14 cellular contexts compared by ENCODE assay signal in genomic region chr7:37901890-37902524, GRCh38. TPM values are rescaled to one million over a fixed set of nuclear protein-coding genes. Genes with fewer than 3 reads are reported as not detected.
DNase-seq lines count a peak whose midpoint lies in the region; ATAC-seq, FAIRE-seq and TF ChIP-seq lines count a peak whose summit lies in the region.
"Had no signal": no experiment of that assay in that cellular context is flagged by ENCODE, and none has a peak within 500 bp of the region (broad histone marks: within the 10 kb centered on the region; RNA-seq: fewer than 3 reads in every experiment).

No MANE protein-coding gene starts in this region.

- H3K9me3 Mint-ChIP-seq in T-cell: no peaks in the 10 kb centered on the region

- POLR2A ChIA-PET in T-cell (lab: Charles Lee): interaction anchor here (0.6 to 0.7 kb wide), 2 partner anchors 11 to 241 kb away, joined by 3 to 6 read pairs; no protein-coding TSS in a partner anchor

- H3K27me3 ChIP-seq in left ventricle myocardium inferior (ENCODE audit: low read depth): no peaks in the 10 kb centered on the region
- H3K27me3 ChIP-seq in vagina: no peaks in the 10 kb centered on the region
- H3K27me3 ChIP-seq: cardiac muscle cell, esophagus squamous epithelium had no signal

- H3K27ac ChIP-seq in left ventricle myocardium inferior (replicated peaks): no peak overlapping the region
- peak overlapping the region in 1 of 2 donors; percentile 35 for H3K27ac ChIP-seq in kidney (ENCODE audit: low read depth in 2 of 2, low read length in 2 of 2)
- peak overlapping the region; percentile 16 for H3K27ac ChIP-seq in vagina
- H3K27ac ChIP-seq: cardiac muscle cell, esophagus squamous epithelium had no signal

- H3K9me3 ChIP-seq in left ventricle myocardium inferior (replicated peaks): no peaks in the 10 kb centered on the region
- H3K9me3 ChIP-seq in kidney (ENCODE audit: control insufficient read depth in 1 of 2, low read length in 2 of 2): no peaks in the 10 kb centered on the region
- no peaks in the 10 kb centered on the region for H3K9me3 ChIP-seq in vagina
- H3K9me3 ChIP-seq: esophagus squamous epithelium had no signal

- TF ChIP-seq CTCF in left ventricle myocardium inferior (IDR thresholded peaks at IDR 0.05; ENCODE audit: borderline replicate concordance): no peak
- no peak for TF ChIP-seq CTCF in kidney (IDR thresholded peaks at IDR 0.05; ENCODE audit: borderline replicate concordance, extremely low read depth, insufficient read depth)
- no peak for TF ChIP-seq CTCF in vagina (IDR thresholded peaks at IDR 0.05)

- ATAC-seq in Right ventricle myocardium superior (ENCODE audit: poor library complexity): peak; percentile 62
- ATAC-seq in T-cell (replicated peaks in 1 of 4): no peak
- no peak for ATAC-seq in activated CD4-positive, CD25-positive, alpha-beta regulatory T cell treated with anti-CD3 and anti-CD28 coated beads, Interleukin-2, amount 50 U/mL, for 24 hours

- DNase-seq in Right ventricle myocardium superior (no peak), left ventricle myocardium inferior (no peak), astrocyte of the hippocampus (ENCODE audit: low read depth, low spot score) (peak; percentile 81), kidney (no peak), vagina (ENCODE audit: extremely low spot score in 2 of 2) (no peak), T-cell (no peak), NCI-H1694 treated with DMSO at 0.1 percent for 48 hours (lab: John Stamatoyannopoulos, UW) (no peak)
- DNase-seq: esophagus squamous epithelium; NK-92 treated with Interleukin-12 subunit alpha and Interleukin-12 subunit beta, amount 100 ng/mL, for 24 hours had no signal

- intact Hi-C loops in Right ventricle myocardium superior (cut with DNase I) (loop anchor here (5.0 kb wide), 1 partner anchor 320 kb away; no protein-coding TSS in a partner anchor), left ventricle myocardium inferior (cut with micrococcal nuclease) (loop anchor here (5.0 to 10.0 kb wide), 2 partner anchors 203 to 320 kb away; no protein-coding TSS in a partner anchor), kidney (cut with DNase I) (loop anchor here (10.0 kb wide), 1 partner anchor 213 kb away; no protein-coding TSS in a partner anchor), vagina (cut with DNase I) (loop anchor here (5.0 kb wide), 1 partner anchor 320 kb away; no protein-coding TSS in a partner anchor)

- CTCF ChIA-PET in T-cell (lab: Charles Lee): interaction anchor here (0.7 to 1.1 kb wide), 5 partner anchors 9 to 1637 kb away, joined by 3 to 6 read pairs (median 5); partner anchors contain the start of gene EPDR1 (in 1 of the 2)

- H3K27ac Mint-ChIP-seq in T-cell: no peak overlapping the region

- no peak for TF ChIP-seq POLR2A in vagina (IDR thresholded peaks at IDR 0.05)

- no peak overlapping the region for H3K9ac ChIP-seq in kidney (ENCODE audit: low read length in 2 of 2)

- H3K4me1 ChIP-seq in left ventricle myocardium inferior: peaks cover 12% of the 10 kb centered on the region
- H3K4me1 ChIP-seq in kidney (ENCODE audit: control insufficient read depth in 1 of 2, insufficient read depth in 1 of 2, low read depth in 1 of 2, low read length in 2 of 2): peaks cover 4 to 12% of the 10 kb centered on the region in 2 donors
- H3K4me1 ChIP-seq in vagina: no peaks in the 10 kb centered on the region

- no peak overlapping the region for H3K4me3 ChIP-seq in left ventricle myocardium inferior
- H3K4me3 ChIP-seq in kidney (ENCODE audit: low read length in 2 of 2): no peak overlapping the region
- H3K4me3 ChIP-seq in vagina: no peak overlapping the region
- H3K4me3 ChIP-seq: cardiac muscle cell, esophagus squamous epithelium had no signal

- peak; percentile 76 for FAIRE-seq in kidney (lab: Jason Lieb, UNC)

- H3K27me3 Mint-ChIP-seq in T-cell: peaks cover 9 to 10% of the 10 kb centered on the region in 2 donors

- H3K36me3 Mint-ChIP-seq in T-cell: no peaks in the 10 kb centered on the region

- H3K4me1 Mint-ChIP-seq in T-cell: peaks cover 0 to 2% (median 1%) of the 10 kb centered on the region in 3 donors

- no peaks in the 10 kb centered on the region for H3K36me3 ChIP-seq in left ventricle myocardium inferior
- no peaks in the 10 kb centered on the region for H3K36me3 ChIP-seq in kidney (ENCODE audit: control insufficient read depth in 1 of 2, insufficient read depth in 2 of 2, low read length in 2 of 2)
- peaks cover 0 to under 1% of the 10 kb centered on the region in 2 donors for H3K36me3 ChIP-seq in vagina
- H3K36me3 ChIP-seq: cardiac muscle cell, esophagus squamous epithelium had no signal

- H3K4me3 Mint-ChIP-seq in T-cell: no peak overlapping the region

RNA-seq across cellular contexts. Expression of gene SFRP4, which starts 14.6 kb away (rescaled TPM):
- 0.59 TPM for total RNA-seq in Right ventricle myocardium superior
- total RNA-seq in left ventricle myocardium inferior: 2.1 TPM
- 6.8 TPM for total RNA-seq in kidney
- polyA plus RNA-seq in kidney (ENCODE audit: insufficient read depth, low read depth, low replicate concordance): 1.5 TPM
- total RNA-seq in vagina: 56.0 TPM
- under 1 TPM in 1 of 5 donors, not detected in 4; 0.16 TPM for total RNA-seq in T-cell
- total RNA-seq: G401, lung microvascular endothelial cell, pulmonary artery endothelial cell had no signal

RNA-seq across cellular contexts. Expression of gene EPDR1, which starts 18.4 kb away (rescaled TPM):
- total RNA-seq in Right ventricle myocardium superior: 49.1 TPM
- total RNA-seq in left ventricle myocardium inferior: 74.4 TPM
- 17.0 TPM for total RNA-seq in kidney
- 25.2 TPM for polyA plus RNA-seq in kidney (ENCODE audit: insufficient read depth, low read depth, low replicate concordance)
- 37.6 TPM for total RNA-seq in vagina
- total RNA-seq in T-cell: 1 to 10 TPM in 2 of 5 donors, under 1 TPM in 3; 0.47 to 1.3 (median 0.68) TPM
- total RNA-seq: G401 had no signal

RNA-seq across cellular contexts. Expression of gene NME8, which starts 53.6 kb away (rescaled TPM):
- not detected for total RNA-seq in Right ventricle myocardium superior
- not detected for total RNA-seq in left ventricle myocardium inferior
- total RNA-seq in kidney: 0.44 TPM
- 1.2 TPM for polyA plus RNA-seq in kidney (ENCODE audit: insufficient read depth, low read depth, low replicate concordance)
- not detected for total RNA-seq in vagina
- total RNA-seq in T-cell: 1 to 10 TPM in 1 of 5 donors, under 1 TPM in 1, not detected in 3; 0.39 to 2.7 TPM
- total RNA-seq: esophagus squamous epithelium, G401, lung microvascular endothelial cell, pulmonary artery endothelial cell had no signal
- polyA plus RNA-seq: cardiac muscle cell had no signal
